23 cellular contexts compared by ENCODE assay signal in the genomic region with DNA sequence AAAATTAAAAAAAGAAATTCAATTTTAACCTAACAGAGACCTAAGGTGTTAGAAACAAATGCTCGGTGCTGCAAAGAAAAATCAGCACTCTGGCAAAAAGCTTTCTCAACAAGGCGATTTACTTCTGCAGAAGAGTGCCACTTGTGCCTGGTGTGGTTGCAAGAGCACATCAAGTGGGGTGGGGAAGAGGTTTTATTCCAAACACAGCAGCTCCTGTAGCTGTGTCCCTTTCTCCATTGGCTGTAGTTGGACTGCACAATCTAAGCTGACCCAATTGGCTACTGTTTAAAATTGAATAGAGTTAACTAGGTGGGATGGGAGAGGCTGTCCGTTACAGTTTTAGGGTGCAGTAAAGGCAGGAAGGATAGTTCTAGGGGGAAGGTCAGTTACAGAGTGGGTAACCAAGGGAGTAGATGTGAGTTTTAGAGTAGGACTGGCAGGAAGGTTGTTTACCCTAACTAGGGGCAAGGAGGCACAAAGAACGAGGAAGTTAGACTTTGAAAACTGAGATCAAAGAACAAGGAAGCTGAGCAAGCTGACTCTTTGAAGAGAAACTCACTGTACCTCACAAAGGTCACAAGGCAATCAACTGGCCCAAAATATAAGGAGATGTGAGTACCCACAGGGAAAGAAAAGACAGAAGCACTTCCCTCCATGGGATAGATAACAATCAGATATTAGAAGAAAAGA.
A peak's percentile ranks its signal among the peaks of the same experiment; 100 is the strongest.
DNase-seq lines count a peak whose midpoint lies in the region; ATAC-seq, FAIRE-seq and TF ChIP-seq lines count a peak whose summit lies in the region.
"Had no signal": no experiment of that assay in that cellular context is flagged by ENCODE, and none has a peak within 500 bp of the region (broad histone marks: within the 10 kb centered on the region; RNA-seq: fewer than 3 reads in every experiment).

No MANE protein-coding gene starts in this region.

- H2AFZ ChIP-seq in hepatocyte, result no peak overlapping the region

- H3K4me2 ChIP-seq in hepatocyte, result no peak overlapping the region
- H3K4me2 ChIP-seq: BLaER1 had no signal

- no peaks in the 10 kb centered on the region for H3K79me2 ChIP-seq in hepatocyte

- no peak overlapping the region for H3K4me3 ChIP-seq in CD8-positive, alpha-beta T cell (ENCODE audit: low read depth, low read length)
- H3K4me3 ChIP-seq in Jurkat, Clone E6-1 (ENCODE audit: low read length), result no peak overlapping the region
- H3K4me3 ChIP-seq in hepatocyte, result no peak overlapping the region
- H3K4me3 ChIP-seq in small intestine (ENCODE audit: low read depth in 1 of 2, low read length in 2 of 2), result no peak overlapping the region
- no peak overlapping the region for H3K4me3 ChIP-seq in right atrium auricular region
- H3K4me3 ChIP-seq: BLaER1, Peyer's patch had no signal

- no peaks in the 10 kb centered on the region for H3K9me2 ChIP-seq in hepatocyte (replicated peaks; ENCODE audit: insufficient read depth)

- no peak for DNase-seq in CD8-positive, alpha-beta T cell
- DNase-seq in Jurkat, Clone E6-1 (ENCODE audit: low read depth, low spot score), result peak; percentile 20
- no peak for DNase-seq in hepatocyte (ENCODE audit: low spot score)
- DNase-seq in small intestine, result peak; percentile 46
- no peak for DNase-seq in right atrium auricular region (ENCODE audit: low spot score)
- no peak for DNase-seq in NCI-H345 (lab: John Stamatoyannopoulos, UW)
- DNase-seq: ACHN; Caco-2; CD4-positive, alpha-beta T cell; DMS153; GDM1; IMR-90; MV-4-11; NCI-H1105 treated with DMSO at 0.1 percent for 48 hours; NCI-H2029 treated with DMSO at 0.1 percent for 48 hours; NCI-H524 treated with DMSO at 0.1 percent for 48 hours; NCI-H82; Peyer's patch had no signal

- no peak for TF ChIP-seq CTCF in CD8-positive, alpha-beta T cell (IDR thresholded peaks at IDR 0.05)
- no peak for TF ChIP-seq CTCF in hepatocyte (IDR thresholded peaks at IDR 0.05; ENCODE audit: poor library complexity)
- TF ChIP-seq CTCF in right atrium auricular region (IDR thresholded peaks at IDR 0.05), result no peak

- H3K27me3 ChIP-seq in CD8-positive, alpha-beta T cell (ENCODE audit: insufficient read depth, low read length), result no peaks in the 10 kb centered on the region
- H3K27me3 ChIP-seq in hepatocyte (no peaks in the 10 kb centered on the region), small intestine (ENCODE audit: control insufficient read depth in 2 of 2, insufficient read depth in 2 of 2, low read length in 2 of 2) (no peaks in the 10 kb centered on the region), right atrium auricular region (no peaks in the 10 kb centered on the region)
- H3K27me3 ChIP-seq: BLaER1, Peyer's patch had no signal

- no peaks in the 10 kb centered on the region for H3K36me3 Mint-ChIP-seq in CD8-positive, alpha-beta T cell

- peak overlapping the region; percentile 77 for H3K27ac Mint-ChIP-seq in CD8-positive, alpha-beta T cell
- H3K27ac Mint-ChIP-seq: CD4-positive, alpha-beta T cell had no signal

- POLR2A ChIA-PET in CD8-positive, alpha-beta T cell (lab: Charles Lee), result no interaction called here

- H4K20me1 ChIP-seq in hepatocyte (ENCODE audit: insufficient read depth, poor library complexity, severe bottlenecking), result no peaks in the 10 kb centered on the region
- H4K20me1 ChIP-seq: BLaER1 had no signal

- no peaks in the 10 kb centered on the region for H3K9me3 ChIP-seq in CD8-positive, alpha-beta T cell (ENCODE audit: low read length)
- H3K9me3 ChIP-seq in hepatocyte (ENCODE audit: low read depth), result no peaks in the 10 kb centered on the region
- no peaks in the 10 kb centered on the region for H3K9me3 ChIP-seq in small intestine (ENCODE audit: control insufficient read depth, low read depth)
- H3K9me3 ChIP-seq in right atrium auricular region, result peaks cover 0 to under 1% of the 10 kb centered on the region in 2 donors

- FAIRE-seq in small intestine (lab: Jason Lieb, UNC), result no peak
- FAIRE-seq: GM18507, H1 had no signal

- H3K27me3 Mint-ChIP-seq in CD8-positive, alpha-beta T cell (ENCODE audit: low read depth), result no peaks in the 10 kb centered on the region
- H3K27me3 Mint-ChIP-seq: CD4-positive, alpha-beta T cell had no signal

- H3K27ac ChIP-seq in CD8-positive, alpha-beta T cell (ENCODE audit: low read depth, low read length), result no peak overlapping the region
- H3K27ac ChIP-seq in hepatocyte, result peak overlapping the region; percentile 88
- peak overlapping the region in 1 of 2 donors; percentile 12 for H3K27ac ChIP-seq in small intestine (ENCODE audit: low read depth in 1 of 2, low read length in 1 of 2)
- H3K27ac ChIP-seq in right atrium auricular region, result no peak overlapping the region
- H3K27ac ChIP-seq: BLaER1, Peyer's patch had no signal

- peak overlapping the region; percentile 24 for H3K4me3 Mint-ChIP-seq in CD8-positive, alpha-beta T cell
- H3K4me3 Mint-ChIP-seq: CD4-positive, alpha-beta T cell had no signal

- ATAC-seq in CD8-positive, alpha-beta T cell, result no peak
- ATAC-seq in HG02610 (IDR thresholded peaks at IDR 0.05; ENCODE audit: unreplicated experiment), result no peak
- ATAC-seq: HCT116 had no signal

- no peaks in the 10 kb centered on the region for H3K36me3 ChIP-seq in CD8-positive, alpha-beta T cell (ENCODE audit: insufficient read depth, low read length)
- H3K36me3 ChIP-seq in hepatocyte (replicated peaks; ENCODE audit: insufficient read depth, low read depth), result no peaks in the 10 kb centered on the region
- H3K36me3 ChIP-seq in small intestine (ENCODE audit: control insufficient read depth in 2 of 2, insufficient read depth in 2 of 2, low read length in 2 of 2), result no peaks in the 10 kb centered on the region
- no peaks in the 10 kb centered on the region for H3K36me3 ChIP-seq in right atrium auricular region
- H3K36me3 ChIP-seq: BLaER1, Peyer's patch had no signal

- CTCF ChIA-PET in CD8-positive, alpha-beta T cell (lab: Charles Lee), result no interaction called here

- H3K4me1 ChIP-seq in CD8-positive, alpha-beta T cell (ENCODE audit: insufficient read depth, low read length), result no peaks in the 10 kb centered on the region
- peaks cover 7% of the 10 kb centered on the region for H3K4me1 ChIP-seq in hepatocyte (ENCODE audit: insufficient read depth)
- no peaks in the 10 kb centered on the region for H3K4me1 ChIP-seq in small intestine (ENCODE audit: control insufficient read depth in 2 of 2, insufficient read depth in 1 of 2, low read depth in 1 of 2, low read length in 1 of 2)
- no peaks in the 10 kb centered on the region for H3K4me1 ChIP-seq in right atrium auricular region
- H3K4me1 ChIP-seq: BLaER1, Caco-2, Peyer's patch had no signal

- intact Hi-C loops in CD8-positive, alpha-beta T cell (cut with DNase I, micrococcal nuclease), result no loop called here

- H3K4me1 Mint-ChIP-seq in CD8-positive, alpha-beta T cell (ENCODE audit: low read depth), result peaks cover 6% of the 10 kb centered on the region

- H3K9me3 Mint-ChIP-seq in CD8-positive, alpha-beta T cell, result peaks cover 20% of the 10 kb centered on the region

- WGBS in hepatocyte (ENCODE audit: low lambda C conversion rate, missing lambda C conversion rate), result 65% methylated on average over 4 of the region's 4 CpGs
- WGBS in small intestine, 3 donors, result 45 to 64% (median 61%) methylated on average over 4 of the region's 4 CpGs

Comparison
In these comparisons a context has a peak if more than half of its experiments do, and no peak if none do; other contexts are left out.
1. DNase-seq: peak in Jurkat, Clone E6-1 (single experiment) and small intestine (single experiment); none in CD8-positive, alpha-beta T cell (0 of 7), hepatocyte (single experiment), right atrium auricular region (single experiment) and NCI-H345 (single experiment).